In the genomic region with DNA sequence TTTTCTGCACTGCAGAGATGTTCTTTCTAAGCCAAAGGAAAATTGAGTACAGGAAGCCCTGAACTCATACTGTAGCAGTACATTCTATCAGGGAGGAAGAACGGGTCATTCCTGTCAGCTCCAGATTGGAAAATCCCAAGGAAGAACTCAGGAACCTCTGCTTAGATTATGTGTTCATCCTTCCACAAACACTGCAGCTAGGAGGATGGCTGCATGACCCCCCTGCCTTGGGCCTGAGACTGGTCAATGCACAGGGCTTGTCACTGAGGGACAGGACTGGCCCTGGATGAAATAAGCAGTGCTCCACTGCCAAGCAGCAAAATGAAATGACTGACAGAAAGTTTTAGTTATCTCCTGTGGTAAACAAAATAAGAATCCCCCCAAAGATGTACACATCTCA, we compare ENCODE assay signal across 22 cellular contexts.
"Had no signal": no experiment of that assay in that cellular context is flagged by ENCODE, and none has a peak within 500 bp of the region (broad histone marks: within the 10 kb centered on the region; RNA-seq: fewer than 3 reads in every experiment).

No MANE protein-coding gene starts in this region.

- H3K4me2 ChIP-seq: hepatocyte had no signal

- ATAC-seq: foreskin keratinocyte, heart left ventricle, left cardiac atrium, lower lobe of right lung, mucosa of descending colon had no signal

- H3K79me2 ChIP-seq: hepatocyte had no signal

- H3K4me3 ChIP-seq: coronary artery, dorsolateral prefrontal cortex, esophagus muscularis mucosa, gastroesophageal sphincter, heart left ventricle, hepatocyte, left ventricle myocardium inferior, lower lobe of right lung, mucosa of descending colon had no signal

- H3K27me3 ChIP-seq: esophagus muscularis mucosa, foreskin keratinocyte, gastroesophageal sphincter, heart left ventricle, hepatocyte had no signal

- H3K27ac ChIP-seq: coronary artery, dorsolateral prefrontal cortex, foreskin keratinocyte, gastroesophageal sphincter, heart left ventricle, hepatocyte, left ventricle myocardium inferior, lower lobe of right lung had no signal

- FAIRE-seq: colon, endothelial cell of umbilical vein, frontal cortex, keratinocyte had no signal

- H3K9me3 ChIP-seq: esophagus muscularis mucosa, gastroesophageal sphincter, heart left ventricle, left ventricle myocardium inferior, lower lobe of right lung, mucosa of descending colon had no signal

- DNase-seq: dermis blood vessel endothelial cell; dorsolateral prefrontal cortex; effector CD4-positive, alpha-beta T cell; effector memory CD4-positive, alpha-beta T cell; foreskin keratinocyte; heart left ventricle; hypothalamus; immature natural killer cell; left cardiac atrium; left ventricle myocardium inferior; lower lobe of right lung; mesenchymal stem cell; mucosa of descending colon; naive B cell had no signal

- H2AFZ ChIP-seq: hepatocyte had no signal

- H3K36me3 ChIP-seq: esophagus muscularis mucosa, gastroesophageal sphincter, heart left ventricle, left ventricle myocardium inferior, lower lobe of right lung had no signal

- H3K4me1 ChIP-seq: esophagus muscularis mucosa, foreskin keratinocyte, gastroesophageal sphincter, heart left ventricle, left ventricle myocardium inferior, lower lobe of right lung had no signal
